Comparison of ENCODE assay signal across 1 cellular context in genomic region chr6:124962617-124963415, GRCh38.
TF ChIP-seq lines count a peak whose summit lies in the region.

No MANE protein-coding gene starts in this region.

TF ChIP-seq in K562, 482 proteins besides CTCF, POLR2A, EP300 and RAD21 (continued from another document and continues in another):
- no peak for TF ChIP-seq ZHX1 (conservative IDR thresholded peaks at IDR 0.05; ENCODE audit: low read length)
- no peak for TF ChIP-seq ZNF384 (IDR thresholded peaks at IDR 0.05; ENCODE audit: low read depth, low read length)
- no peak for TF ChIP-seq ZNF561 (CRISPR knock-in tag; conservative IDR thresholded peaks at IDR 0.05)
- 0 out of 4 replicates have a peak, but pooled peaks of 1 of the 2 experiments have one; percentile 2 for TF ChIP-seq RCOR1 (IDR thresholded peaks at IDR 0.05; ENCODE audit: borderline replicate concordance in 1 of 2, low read depth in 2 of 2, low read length in 2 of 2)
- peak; percentile 31; the same call in 1 of the 2 replicates for TF ChIP-seq NFRKB (IDR thresholded peaks at IDR 0.05; ENCODE audit: low read depth)
- no peak for TF ChIP-seq RBM14 (IDR thresholded peaks at IDR 0.05; ENCODE audit: borderline replicate concordance, insufficient read depth, low read depth, low read length)
- no peak for TF ChIP-seq FOXK1 (CRISPR knock-in tag; IDR thresholded peaks at IDR 0.05; ENCODE audit: borderline replicate concordance)
- peak in 1 of 2 experiments; percentile 19; a peak in 1 of 4 replicates for TF ChIP-seq NONO (IDR thresholded peaks at IDR 0.05; ENCODE audit: low read depth in 2 of 2, low read length in 1 of 2)
- no peak for TF ChIP-seq ZNF395 (CRISPR knock-in tag; IDR thresholded peaks at IDR 0.05)
- no peak for TF ChIP-seq BRD4 (IDR thresholded peaks at IDR 0.05)
- peak; percentile 71 for TF ChIP-seq PCBP1 (IDR thresholded peaks at IDR 0.05; ENCODE audit: low read depth, low read length, poor library complexity, severe bottlenecking)
- no peak for TF ChIP-seq ATF1 (CRISPR knock-in tag; IDR thresholded peaks at IDR 0.05)
- TF ChIP-seq ATF1 (tag; IDR thresholded peaks at IDR 0.05) = 0 out of 2 replicates have a peak, but pooled peaks have one; percentile 19
- 0 out of 2 replicates have a peak, but pooled peaks have one; percentile 13 for TF ChIP-seq TEAD4 (IDR thresholded peaks at IDR 0.05; ENCODE audit: low read length)
- TF ChIP-seq TEAD4 (CRISPR knock-in tag; IDR thresholded peaks at IDR 0.05; ENCODE audit: borderline replicate concordance) = no peak
- TF ChIP-seq FOXJ2 (tag; IDR thresholded peaks at IDR 0.05) = no peak
- peak; percentile 63 for TF ChIP-seq FIP1L1 (IDR thresholded peaks at IDR 0.05; ENCODE audit: low read depth, low read length, poor library complexity, severe bottlenecking)
- TF ChIP-seq E2F6 (IDR thresholded peaks at IDR 0.05; ENCODE audit: borderline replicate concordance in 1 of 2, extremely low read depth in 1 of 2, insufficient read depth in 1 of 2, insufficient read length in 1 of 2, low read depth in 1 of 2, low read length in 1 of 2, poor library complexity in 1 of 2, severe bottlenecking in 1 of 2) = peak in 1 of 2 experiments; percentile 13
- TF ChIP-seq HINFP (tag; conservative IDR thresholded peaks at IDR 0.05; ENCODE audit: low read depth) = no peak
- no peak for TF ChIP-seq CREB3L1 (IDR thresholded peaks at IDR 0.05; ENCODE audit: borderline replicate concordance, low read depth)
- peak; percentile 45 for TF ChIP-seq RBM22 (IDR thresholded peaks at IDR 0.05; ENCODE audit: low read depth, low read length, poor library complexity, severe bottlenecking)
- TF ChIP-seq ZNF3 (CRISPR knock-in tag; IDR thresholded peaks at IDR 0.05) = no peak
- TF ChIP-seq UBTF (IDR thresholded peaks at IDR 0.05; ENCODE audit: borderline replicate concordance in 1 of 2, low read depth in 2 of 2, low read length in 2 of 2) = peak in 1 of 2 experiments; percentile 23; a peak in 1 of 4 replicates
- TF ChIP-seq PRMT5 (CRISPR knock-in tag; IDR thresholded peaks at IDR 0.05) = no peak
- no peak for TF ChIP-seq CBX2 (IDR thresholded peaks at IDR 0.05; ENCODE audit: insufficient read depth, low read length, poor library complexity, severe bottlenecking)
- 0 out of 2 replicates have a peak, but pooled peaks have one; percentile 3 for TF ChIP-seq SIN3B (IDR thresholded peaks at IDR 0.05; ENCODE audit: low read depth)
- TF ChIP-seq RERE (CRISPR knock-in tag; IDR thresholded peaks at IDR 0.05; ENCODE audit: borderline replicate concordance) = peak; percentile 6; the same call in 1 of the 2 replicates
- TF ChIP-seq SRSF1 (IDR thresholded peaks at IDR 0.05; ENCODE audit: low read depth, low read length) = no peak
- no peak for TF ChIP-seq ZBTB26 (CRISPR knock-in tag; IDR thresholded peaks at IDR 0.05)
- TF ChIP-seq EGR1 (conservative IDR thresholded peaks at IDR 0.05) = no peak
- peak; percentile 95 for TF ChIP-seq AFF4 (CRISPR knock-in tag; IDR thresholded peaks at IDR 0.05)
- no peak for TF ChIP-seq HMBOX1 (IDR thresholded peaks at IDR 0.05)
